ENCODE assay signal across 17 cellular contexts in the genomic region with DNA sequence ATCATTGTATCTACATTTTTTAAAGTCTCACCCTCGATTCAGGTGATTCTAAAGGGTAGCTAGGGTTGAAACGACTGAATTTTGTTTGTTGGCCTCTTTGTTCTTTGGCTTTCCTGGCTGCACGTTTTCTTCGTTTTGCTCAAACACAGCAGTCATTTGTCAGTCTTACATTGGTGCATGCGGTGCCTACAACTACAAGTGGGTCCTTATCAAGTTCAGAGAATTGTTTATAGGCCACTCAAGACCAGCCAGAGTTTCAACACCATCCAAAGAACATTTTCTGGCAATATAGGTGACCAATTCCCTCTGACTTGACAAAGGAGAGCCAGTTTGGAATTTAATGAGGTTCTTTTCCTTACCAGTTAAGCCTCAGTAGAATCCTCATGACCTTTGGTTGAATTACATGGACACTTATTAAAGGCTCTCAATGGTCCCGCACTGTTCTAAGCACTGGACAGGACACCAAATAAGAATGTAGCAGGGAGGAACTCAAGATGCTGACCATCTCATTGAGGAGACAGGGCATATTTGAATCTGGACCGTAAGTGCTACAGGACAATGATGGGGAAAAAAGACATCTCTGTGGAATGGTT.
"Had no signal": no experiment of that assay in that cellular context is flagged by ENCODE, and none has a peak within 500 bp of the region (broad histone marks: within the 10 kb centered on the region; RNA-seq: fewer than 3 reads in every experiment).

No MANE protein-coding gene starts in this region.

- H3K9me3 ChIP-seq: colonic mucosa, esophagus squamous epithelium, mucosa of descending colon, neutrophil, suprapubic skin had no signal

- H3K9ac ChIP-seq: parathyroid adenoma had no signal

- H3K4me1 ChIP-seq: colonic mucosa, parathyroid adenoma had no signal

- H2AFZ ChIP-seq: parathyroid adenoma had no signal

- H3K27ac ChIP-seq: cardiac muscle cell, colonic mucosa, esophagus squamous epithelium, neutrophil, parathyroid adenoma, suprapubic skin had no signal

- ATAC-seq: mucosa of descending colon; naive thymus-derived CD4-positive, alpha-beta T cell; stimulated activated naive CD8-positive, alpha-beta T cell treated with anti-CD3 and anti-CD28 coated beads, Interleukin-15, Interleukin-2, amounts not matched to agents 100 U/mL and 50 U/mL, for 24 hours had no signal

- H3K27me3 ChIP-seq: cardiac muscle cell, colonic mucosa, esophagus squamous epithelium, neutrophil, suprapubic skin had no signal

- H3K79me2 ChIP-seq: parathyroid adenoma had no signal

- H3K36me3 ChIP-seq: cardiac muscle cell, colonic mucosa, neutrophil, suprapubic skin had no signal

- DNase-seq: activated naive CD4-positive, alpha-beta T cell treated with anti-CD3 and anti-CD28 coated beads, Interleukin-2, amount 10 ng/mL, durations not matched to agents 7 days and 5 days; colonic mucosa; effector CD4-positive, alpha-beta T cell; esophagus squamous epithelium; mucosa of descending colon; naive thymus-derived CD4-positive, alpha-beta T cell; small intestine; stimulated activated CD4-positive, alpha-beta T cell treated with anti-CD3 and anti-CD28 coated beads, Interleukin-4, amount 100 ng/mL, for 4 hours; stimulated activated CD8-positive, alpha-beta memory T cell treated with anti-CD3 and anti-CD28 coated beads, Interleukin-4, amount 100 ng/mL, for 48 hours; stimulated activated naive CD8-positive, alpha-beta T cell treated with anti-CD3 and anti-CD28 coated beads, Interleukin-15, Interleukin-2, amounts not matched to agents 100 U/mL and 50 U/mL, for 24 hours; SW 1271 had no signal

- FAIRE-seq: endothelial cell of umbilical vein, small intestine, urothelium cell line had no signal

- H3K4me3 ChIP-seq: cardiac muscle cell, colonic mucosa, esophagus squamous epithelium, mucosa of descending colon, suprapubic skin had no signal
